In genomic region chr22:28923826-28924732, GRCh38 we compare ENCODE assay signal across 1 cellular context.
A peak's percentile ranks its signal among the peaks of the same experiment; 100 is the strongest.
TF ChIP-seq lines count a peak whose summit lies in the region.

No MANE protein-coding gene starts in this region.

TF ChIP-seq in HepG2, 621 proteins besides CTCF, POLR2A, EP300 and RAD21 (continued from another document and continues in another):
- TF ChIP-seq ZBTB37 (CRISPR knock-in tag; IDR thresholded peaks at IDR 0.05): 0 out of 2 replicates have a peak, but pooled peaks have one; percentile 39
- TF ChIP-seq MZF1 (CRISPR knock-in tag; IDR thresholded peaks at IDR 0.05; ENCODE audit: borderline replicate concordance): no peak
- peak; percentile 82 for TF ChIP-seq HNF4A (CRISPR knock-in tag; IDR thresholded peaks at IDR 0.05)
- peak; percentile 70; the same call in 1 of the 2 replicates for TF ChIP-seq ZNF331 (CRISPR knock-in tag; IDR thresholded peaks at IDR 0.05)
- peak; percentile 21; the same call in 1 of the 2 replicates for TF ChIP-seq ZNF430 (CRISPR knock-in tag; IDR thresholded peaks at IDR 0.05)
- no peak for TF ChIP-seq NFE2L2 (IDR thresholded peaks at IDR 0.05; ENCODE audit: low read length)
- TF ChIP-seq ZBTB21 (CRISPR knock-in tag; IDR thresholded peaks at IDR 0.05): peak; percentile 45; the same call in 1 of the 2 replicates
- TF ChIP-seq ZNF704 (CRISPR knock-in tag; IDR thresholded peaks at IDR 0.05; ENCODE audit: borderline replicate concordance): no peak
- peak; percentile 27; the same call in 1 of the 2 replicates for TF ChIP-seq DRAP1 (CRISPR knock-in tag; IDR thresholded peaks at IDR 0.05)
- no peak for TF ChIP-seq BORCS8-MEF2B (CRISPR knock-in tag; IDR thresholded peaks at IDR 0.05)
- TF ChIP-seq TRIM22 (IDR thresholded peaks at IDR 0.05): no peak
- no peak for TF ChIP-seq CHCHD3 (CRISPR knock-in tag; IDR thresholded peaks at IDR 0.05)
- peak; percentile 67; the same call in 1 of the 2 replicates for TF ChIP-seq ESRRA (CRISPR knock-in tag; IDR thresholded peaks at IDR 0.05; ENCODE audit: low read depth)
- peak; percentile 93; the same call in 1 of the 2 replicates for TF ChIP-seq FOXJ3 (CRISPR knock-in tag; IDR thresholded peaks at IDR 0.05; ENCODE audit: borderline replicate concordance)
- TF ChIP-seq ZNF564 (CRISPR knock-in tag; IDR thresholded peaks at IDR 0.05): no peak
- TF ChIP-seq ZSCAN29 (CRISPR knock-in tag; conservative IDR thresholded peaks at IDR 0.05): no peak; the same call in 1 of the 2 replicates
- TF ChIP-seq ZNF841 (CRISPR knock-in tag; IDR thresholded peaks at IDR 0.05; ENCODE audit: borderline replicate concordance): peak; percentile 81; the same call in 1 of the 2 replicates
- TF ChIP-seq ZNF597 (CRISPR knock-in tag; IDR thresholded peaks at IDR 0.05): no peak
- peak; percentile 93 for TF ChIP-seq CEBPG (CRISPR knock-in tag; IDR thresholded peaks at IDR 0.05)
- TF ChIP-seq GRHL1 (CRISPR knock-in tag; conservative IDR thresholded peaks at IDR 0.05): no peak
- 0 out of 2 replicates have a peak, but pooled peaks have one; percentile 53 for TF ChIP-seq KDM1A (CRISPR knock-in tag; IDR thresholded peaks at IDR 0.05)
- peak; percentile 54; the same call in 1 of the 2 replicates for TF ChIP-seq JUN (CRISPR knock-in tag; IDR thresholded peaks at IDR 0.05)
- TF ChIP-seq PTBP1 (IDR thresholded peaks at IDR 0.05; ENCODE audit: low read depth, low read length, poor library complexity, severe bottlenecking): no peak
- TF ChIP-seq LBX2 (CRISPR knock-in tag; IDR thresholded peaks at IDR 0.05; ENCODE audit: borderline replicate concordance): no peak
- TF ChIP-seq NKX3-1 (CRISPR knock-in tag; IDR thresholded peaks at IDR 0.05): peak; percentile 79; the same call in 1 of the 2 replicates
- peak; percentile 27; the same call in 1 of the 2 replicates for TF ChIP-seq DPF2 (CRISPR knock-in tag; IDR thresholded peaks at IDR 0.05; ENCODE audit: borderline replicate concordance, low read depth)
- no peak for TF ChIP-seq ZNF800 (CRISPR knock-in tag; IDR thresholded peaks at IDR 0.05)
- TF ChIP-seq MIXL1 (CRISPR knock-in tag; IDR thresholded peaks at IDR 0.05): peak; percentile 71; the same call in 1 of the 2 replicates
- TF ChIP-seq ZEB1 (IDR thresholded peaks at IDR 0.05; ENCODE audit: insufficient replicate concordance, low read depth): peak; percentile 86
- peak; percentile 81; the same call in 1 of the 2 replicates for TF ChIP-seq KDM3A (CRISPR knock-in tag; IDR thresholded peaks at IDR 0.05; ENCODE audit: low read depth)
- TF ChIP-seq SMYD3 (CRISPR knock-in tag; IDR thresholded peaks at IDR 0.05): 0 out of 2 replicates have a peak, but pooled peaks have one; percentile 36
- peak; percentile 95 for TF ChIP-seq FOXP4 (CRISPR knock-in tag; IDR thresholded peaks at IDR 0.05)
- TF ChIP-seq ATF5 (CRISPR knock-in tag; IDR thresholded peaks at IDR 0.05; ENCODE audit: low read depth): no peak
- TF ChIP-seq MLXIP (CRISPR knock-in tag; IDR thresholded peaks at IDR 0.05; ENCODE audit: borderline replicate concordance): 0 out of 2 replicates have a peak, but pooled peaks have one; percentile 63
- TF ChIP-seq ZNF414 (CRISPR knock-in tag; IDR thresholded peaks at IDR 0.05): no peak; the same call in 1 of the 2 replicates
- TF ChIP-seq ZNF256 (CRISPR knock-in tag; conservative IDR thresholded peaks at IDR 0.05): 0 out of 2 replicates have a peak, but pooled peaks have one; percentile 24
- TF ChIP-seq ZXDC (CRISPR knock-in tag; IDR thresholded peaks at IDR 0.05): peak; percentile 70; the same call in 1 of the 2 replicates
